Comparison of ENCODE assay signal across 10 cellular contexts in the genomic region with DNA sequence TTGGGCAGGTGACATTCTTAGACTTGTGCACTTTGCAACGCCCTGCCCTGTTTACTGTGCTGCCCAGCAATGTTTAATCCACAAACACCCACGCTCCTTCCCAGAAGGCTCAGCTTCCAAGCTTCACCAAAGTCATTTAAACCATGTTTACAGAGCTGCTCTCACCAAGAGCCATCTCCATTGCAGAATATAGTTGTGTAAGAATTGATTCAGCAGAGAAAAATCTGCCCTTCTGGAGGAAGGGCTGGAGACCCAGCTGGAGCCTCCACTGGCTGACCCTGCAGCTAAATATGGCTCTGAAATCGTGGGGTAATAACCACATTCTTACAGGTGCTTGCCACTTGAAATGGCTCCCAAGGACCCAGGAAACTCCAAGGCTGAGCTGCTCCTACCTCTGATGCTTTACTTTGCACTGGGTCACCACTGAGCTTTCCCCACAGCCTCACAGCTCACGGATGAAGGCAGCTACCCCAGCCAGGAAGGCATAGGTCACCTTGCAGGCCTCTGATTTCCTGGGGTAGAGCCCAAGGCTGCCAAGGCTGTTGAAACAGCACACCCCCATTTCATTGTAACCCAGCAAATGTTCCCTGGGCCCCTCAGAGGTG. TPM values are rescaled to one million over a fixed set of nuclear protein-coding genes. Genes with fewer than 3 reads are reported as not detected.
DNase-seq lines count a peak whose midpoint lies in the region; ATAC-seq and TF ChIP-seq lines count a peak whose summit lies in the region.
"Had no signal": no experiment of that assay in that cellular context is flagged by ENCODE, and none has a peak within 500 bp of the region (broad histone marks: within the 10 kb centered on the region; RNA-seq: fewer than 3 reads in every experiment).

No MANE protein-coding gene starts in this region.

- H3K9me3 Mint-ChIP-seq in HFFc6: no peaks in the 10 kb centered on the region
- no peaks in the 10 kb centered on the region for H3K9me3 Mint-ChIP-seq in activated T-helper 2 cell treated with anti-CD3 and anti-CD28 coated beads, Interferon-gamma antibody, Interleukin-2, Interleukin-4, amounts not matched to agents 10 μg/mL and 5 μg/mL and 100 μg/mL, durations not matched to agents 14 hours and 24 hours and 36 hours
- H3K9me3 Mint-ChIP-seq in stimulated activated effector memory CD8-positive, alpha-beta T cell treated with anti-CD3 and anti-CD28 coated beads, Interleukin-12 subunit alpha, Interleukin-12 subunit beta, amount 100 ng/mL, for 72 hours: no peaks in the 10 kb centered on the region

- H3K36me3 Mint-ChIP-seq in HFFc6 (ENCODE audit: low read depth): peaks cover 66% of the 10 kb centered on the region
- peaks cover 77% of the 10 kb centered on the region for H3K36me3 Mint-ChIP-seq in activated T-helper 2 cell treated with anti-CD3 and anti-CD28 coated beads, Interferon-gamma antibody, Interleukin-2, Interleukin-4, amounts not matched to agents 10 μg/mL and 5 μg/mL and 100 μg/mL, durations not matched to agents 14 hours and 24 hours and 36 hours (ENCODE audit: low read depth)
- H3K36me3 Mint-ChIP-seq in stimulated activated effector memory CD8-positive, alpha-beta T cell treated with anti-CD3 and anti-CD28 coated beads, Interleukin-12 subunit alpha, Interleukin-12 subunit beta, amount 100 ng/mL, for 72 hours: peaks cover 78% of the 10 kb centered on the region

- DNase-seq in HFFc6: peak; percentile 86
- no peak for DNase-seq in activated T-helper 2 cell treated with anti-CD3 and anti-CD28 coated beads, Interferon-gamma antibody, Interleukin-2, Interleukin-4, amounts not matched to agents 10 μg/mL and 5 μg/mL and 100 μg/mL, durations not matched to agents 14 hours and 24 hours and 36 hours (ENCODE audit: low spot score)
- peak; percentile 94 for DNase-seq in iris pigment epithelial cell (ENCODE audit: low read depth)
- DNase-seq in stimulated activated effector memory CD8-positive, alpha-beta T cell treated with anti-CD3 and anti-CD28 coated beads, Interleukin-12 subunit alpha, Interleukin-12 subunit beta, amount 100 ng/mL, for 72 hours (ENCODE audit: low spot score in 2 of 2): no peak
- no peak for DNase-seq in NCI-H524 (lab: John Stamatoyannopoulos, UW)

- intact Hi-C loops in activated T-helper 2 cell treated with anti-CD3 and anti-CD28 coated beads, Interferon-gamma antibody, Interleukin-2, Interleukin-4, amounts not matched to agents 10 μg/mL and 5 μg/mL and 100 μg/mL, durations not matched to agents 14 hours and 24 hours and 36 hours (cut with micrococcal nuclease): no loop called here

- H3K4me1 Mint-ChIP-seq in HFFc6 (ENCODE audit: low read depth): peaks cover 96% of the 10 kb centered on the region
- H3K4me1 Mint-ChIP-seq in activated T-helper 2 cell treated with anti-CD3 and anti-CD28 coated beads, Interferon-gamma antibody, Interleukin-2, Interleukin-4, amounts not matched to agents 10 μg/mL and 5 μg/mL and 100 μg/mL, durations not matched to agents 14 hours and 24 hours and 36 hours (ENCODE audit: low read depth): peaks cover 67% of the 10 kb centered on the region
- H3K4me1 Mint-ChIP-seq in stimulated activated effector memory CD8-positive, alpha-beta T cell treated with anti-CD3 and anti-CD28 coated beads, Interleukin-12 subunit alpha, Interleukin-12 subunit beta, amount 100 ng/mL, for 72 hours: peaks cover 69% of the 10 kb centered on the region

- H3K27me3 Mint-ChIP-seq in HFFc6 (ENCODE audit: insufficient read depth): peaks cover 2% of the 10 kb centered on the region; the same call in 1 of the 2 replicates
- no peaks in the 10 kb centered on the region for H3K27me3 Mint-ChIP-seq in activated T-helper 2 cell treated with anti-CD3 and anti-CD28 coated beads, Interferon-gamma antibody, Interleukin-2, Interleukin-4, amounts not matched to agents 10 μg/mL and 5 μg/mL and 100 μg/mL, durations not matched to agents 14 hours and 24 hours and 36 hours (ENCODE audit: low read depth)

- ATAC-seq in stimulated activated effector memory CD8-positive, alpha-beta T cell treated with anti-CD3 and anti-CD28 coated beads, Interleukin-12 subunit alpha, Interleukin-12 subunit beta, amount 100 ng/mL, for 72 hours: no peak
- ATAC-seq in HG03045 (IDR thresholded peaks at IDR 0.05; ENCODE audit: unreplicated experiment) (no peak), GM19463 (IDR thresholded peaks at IDR 0.05; ENCODE audit: unreplicated experiment) (no peak), HG03025 (IDR thresholded peaks at IDR 0.05; ENCODE audit: low FRiP score, unreplicated experiment) (no peak)

- H3K27ac Mint-ChIP-seq in HFFc6: peak overlapping the region; percentile 95
- peak overlapping the region; percentile 53 for H3K27ac Mint-ChIP-seq in activated T-helper 2 cell treated with anti-CD3 and anti-CD28 coated beads, Interferon-gamma antibody, Interleukin-2, Interleukin-4, amounts not matched to agents 10 μg/mL and 5 μg/mL and 100 μg/mL, durations not matched to agents 14 hours and 24 hours and 36 hours
- peak overlapping the region; percentile 91 for H3K27ac Mint-ChIP-seq in stimulated activated effector memory CD8-positive, alpha-beta T cell treated with anti-CD3 and anti-CD28 coated beads, Interleukin-12 subunit alpha, Interleukin-12 subunit beta, amount 100 ng/mL, for 72 hours

- peak overlapping the region; percentile 66 for H3K4me3 Mint-ChIP-seq in HFFc6
- no peak overlapping the region for H3K4me3 Mint-ChIP-seq in activated T-helper 2 cell treated with anti-CD3 and anti-CD28 coated beads, Interferon-gamma antibody, Interleukin-2, Interleukin-4, amounts not matched to agents 10 μg/mL and 5 μg/mL and 100 μg/mL, durations not matched to agents 14 hours and 24 hours and 36 hours (ENCODE audit: low read depth)
- H3K4me3 Mint-ChIP-seq in stimulated activated effector memory CD8-positive, alpha-beta T cell treated with anti-CD3 and anti-CD28 coated beads, Interleukin-12 subunit alpha, Interleukin-12 subunit beta, amount 100 ng/mL, for 72 hours: no peak overlapping the region

- no peak for TF ChIP-seq CTCF in HFFc6 (IDR thresholded peaks at IDR 0.05)

RNA-seq across cellular contexts. Expression of a gene that starts 8.8 kb away (rescaled TPM):
- total RNA-seq in HFFc6 (2021; fragmentation: NEBNext Ultra II Directional; extraction: Animal tissue kit (Norgen Biotek cat#: 25700)): 100 to 1,000 TPM; 380 to 424 (median 413) TPM
- total RNA-seq in activated T-helper 2 cell treated with anti-CD3 and anti-CD28 coated beads, Interferon-gamma antibody, Interleukin-2, Interleukin-4, amounts not matched to agents 10 μg/mL and 5 μg/mL and 100 μg/mL, durations not matched to agents 14 hours and 24 hours and 36 hours: 91.3 and 93.5 TPM in 2 replicates
- total RNA-seq: OCI-LY7 had no signal

RNA-seq across cellular contexts. Expression of a gene that starts 55.6 kb away (rescaled TPM):
- not detected for total RNA-seq in HFFc6 (2021; fragmentation: NEBNext Ultra II Directional; extraction: Animal tissue kit (Norgen Biotek cat#: 25700))
- not detected in 2 replicates for total RNA-seq in activated T-helper 2 cell treated with anti-CD3 and anti-CD28 coated beads, Interferon-gamma antibody, Interleukin-2, Interleukin-4, amounts not matched to agents 10 μg/mL and 5 μg/mL and 100 μg/mL, durations not matched to agents 14 hours and 24 hours and 36 hours
- total RNA-seq: lung microvascular endothelial cell, OCI-LY7 had no signal

Comparison
In these comparisons a context has a peak if more than half of its experiments do, and no peak if none do; other contexts are left out.
1. DNase-seq: peak in HFFc6 (single experiment) and iris pigment epithelial cell (single experiment); none in activated T-helper 2 cell treated with anti-CD3 and anti-CD28 coated beads, Interferon-gamma antibody, Interleukin-2, Interleukin-4, amounts not matched to agents 10 μg/mL and 5 μg/mL and 100 μg/mL, durations not matched to agents 14 hours and 24 hours and 36 hours (single experiment), stimulated activated effector memory CD8-positive, alpha-beta T cell treated with anti-CD3 and anti-CD28 coated beads, Interleukin-12 subunit alpha, Interleukin-12 subunit beta, amount 100 ng/mL, for 72 hours (0 of 2) and NCI-H524 (0 of 2).
2. Peak in every context shown above with its lines, with median percentiles within 50 percentile points of each other: H3K27ac Mint-ChIP-seq.